39 cellular contexts compared by ENCODE assay signal in genomic region chr4:15942283-15942682, GRCh38. TPM values are rescaled to one million over a fixed set of nuclear protein-coding genes. Genes with fewer than 3 reads are reported as not detected.
"Had no signal": no experiment of that assay in that cellular context is flagged by ENCODE, and none has a peak within 500 bp of the region (broad histone marks: within the 10 kb centered on the region; RNA-seq: fewer than 3 reads in every experiment).

No MANE protein-coding gene starts in this region.

- DNase-seq: Kasumi-1, MG63, MM.1S, MV-4-11, NCI-H1048, NCI-H1092, NCI-H1092 treated with DMSO at 0.1 percent for 48 hours, NCI-H1105, NCI-H1105 treated with DMSO at 0.1 percent for 48 hours, NCI-H1417, NCI-H1417 treated with DMSO at 0.1 percent for 48 hours, NCI-H1436, NCI-H1436 treated with DMSO at 0.1 percent for 48 hours, NCI-H146, NCI-H1694, NCI-H1694 treated with DMSO at 0.1 percent for 48 hours, NCI-H187, NCI-H187 treated with DMSO at 0.1 percent for 48 hours, NCI-H1930, NCI-H2029, NCI-H2029 treated with DMSO at 0.1 percent for 48 hours, NCI-H2081, NCI-H2081 treated with DMSO at 0.1 percent for 48 hours, NCI-H2107, NCI-H2171, NCI-H2171 treated with DMSO at 0.1 percent for 48 hours, NCI-H2227 treated with DMSO at 0.1 percent for 48 hours, NCI-H226, NCI-H345, NCI-H446, NCI-H446 treated with DMSO at 0.1 percent for 48 hours, NCI-H510A, NCI-H510A treated with DMSO at 0.1 percent for 48 hours, NCI-H524, NCI-H524 treated with DMSO at 0.1 percent for 48 hours had no signal

- H3K4me3 ChIP-seq: MG63 had no signal

- H3K9me3 ChIP-seq: MG63 had no signal

- H3K27me3 ChIP-seq: MG63 had no signal

- H3K36me3 ChIP-seq: MG63 had no signal

RNA-seq across cellular contexts. Expression of gene FGFBP1, which starts 3.7 kb away (rescaled TPM):
- total RNA-seq: LHCN-M2, NCI-H460 had no signal

RNA-seq across cellular contexts. Expression of gene FGFBP2, which starts 20.7 kb away (rescaled TPM):
- total RNA-seq: LHCN-M2, M059J, MCF 10A, NCI-H460 had no signal
